ENCODE assay signal across 14 cellular contexts in the genomic region with DNA sequence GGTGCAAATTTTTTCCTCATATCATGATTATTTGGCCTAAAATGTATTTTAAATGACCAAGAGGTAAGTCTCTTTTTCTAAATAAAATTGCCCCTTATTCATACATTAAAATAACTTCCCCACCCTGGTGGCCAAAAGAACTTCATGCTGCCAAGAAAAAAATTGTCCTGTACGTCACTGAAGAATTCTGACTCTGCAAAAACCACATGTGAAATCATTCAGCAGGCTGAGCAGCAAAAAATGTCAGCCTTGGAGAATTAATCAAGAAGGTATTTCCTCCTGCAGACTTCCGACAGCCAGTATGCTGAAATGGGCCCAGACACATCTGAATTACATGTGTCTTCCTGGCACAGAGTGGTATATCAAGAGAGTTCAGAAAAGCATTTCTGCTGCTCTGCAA.
DNase-seq lines count a peak whose midpoint lies in the region; ATAC-seq, FAIRE-seq and TF ChIP-seq lines count a peak whose summit lies in the region.
"Had no signal": no experiment of that assay in that cellular context is flagged by ENCODE, and none has a peak within 500 bp of the region (broad histone marks: within the 10 kb centered on the region; RNA-seq: fewer than 3 reads in every experiment).

No MANE protein-coding gene starts in this region.

- no peaks in the 10 kb centered on the region for H3K9me3 ChIP-seq in fibroblast of lung (ENCODE audit: control insufficient read depth, insufficient read depth, low read depth, low read length)

- no peak overlapping the region for H3K27ac ChIP-seq in fibroblast of lung (ENCODE audit: insufficient read depth, low read length)

- peak; percentile 52 for DNase-seq in Daoy (ENCODE audit: low read depth)
- peak; percentile 58 for DNase-seq in RCC 7860 (ENCODE audit: low spot score)
- peak; percentile 18 to 94 for DNase-seq in fibroblast of lung (ENCODE audit: low read depth in 2 of 2)
- no peak for DNase-seq in natural killer cell treated with Interleukin-12 subunit alpha and Interleukin-12 subunit beta and Interleukin-15 and Interleukin-18, amount 100 ng/mL, for 72 hours (ENCODE audit: low spot score)
- DNase-seq in superior temporal gyrus (ENCODE audit: extremely low spot score), result no peak
- DNase-seq: CD4-positive, CD25-positive, alpha-beta regulatory T cell; mesendoderm; MV-4-11; posterior cingulate gyrus; stimulated activated naive CD8-positive, alpha-beta T cell treated with anti-CD3 and anti-CD28 coated beads, Interleukin-15, Interleukin-2, amounts not matched to agents 100 U/mL and 50 U/mL, for 24 hours had no signal

- no peaks in the 10 kb centered on the region for H3K36me3 ChIP-seq in fibroblast of lung (ENCODE audit: control insufficient read depth, insufficient read depth, low read length)

- TF ChIP-seq CTCF in fibroblast of lung (conservative IDR thresholded peaks at IDR 0.05 in 1 of 2, IDR thresholded peaks at IDR 0.05 in 1 of 2; ENCODE audit: low read depth in 1 of 2, low read length in 2 of 2), result no peak

- H3K4me1 Mint-ChIP-seq in natural killer cell treated with Interleukin-12 subunit alpha and Interleukin-12 subunit beta and Interleukin-15 and Interleukin-18, amount 100 ng/mL, for 72 hours (ENCODE audit: low read depth in 2 of 2), result peaks cover 6 to 12% of the 10 kb centered on the region in 2 donors
- H3K4me1 Mint-ChIP-seq: CD4-positive, CD25-positive, alpha-beta regulatory T cell had no signal

- peak overlapping the region in 1 of 2 donors; percentile 15 for H3K27ac Mint-ChIP-seq in natural killer cell treated with Interleukin-12 subunit alpha and Interleukin-12 subunit beta and Interleukin-15 and Interleukin-18, amount 100 ng/mL, for 72 hours
- H3K27ac Mint-ChIP-seq: activated naive CD4-positive, alpha-beta T cell treated with anti-CD3 and anti-CD28 coated beads, Interleukin-2, amount 50 U/mL, for 72 hours; CD4-positive, CD25-positive, alpha-beta regulatory T cell had no signal

- no peak overlapping the region for H3K9ac ChIP-seq in fibroblast of lung (ENCODE audit: insufficient read depth, low read length)

- peak; percentile 56 to 61 for ATAC-seq in natural killer cell treated with Interleukin-12 subunit alpha and Interleukin-12 subunit beta and Interleukin-15 and Interleukin-18, amount 100 ng/mL, for 72 hours
- ATAC-seq in GM21360 (IDR thresholded peaks at IDR 0.05; ENCODE audit: unreplicated experiment) (no peak), GM19452 (IDR thresholded peaks at IDR 0.05; ENCODE audit: unreplicated experiment) (no peak), GM18909 (IDR thresholded peaks at IDR 0.05; ENCODE audit: poor library complexity, unreplicated experiment) (no peak)
- ATAC-seq: activated naive CD4-positive, alpha-beta T cell treated with anti-CD3 and anti-CD28 coated beads, Interleukin-2, amount 50 U/mL, for 72 hours; stimulated activated naive CD8-positive, alpha-beta T cell treated with anti-CD3 and anti-CD28 coated beads, Interleukin-15, Interleukin-2, amounts not matched to agents 100 U/mL and 50 U/mL, for 24 hours had no signal

- FAIRE-seq in RCC 7860 (lab: Jason Lieb, UNC), result peak; percentile 29

- no peaks in the 10 kb centered on the region for H3K36me3 Mint-ChIP-seq in natural killer cell treated with Interleukin-12 subunit alpha and Interleukin-12 subunit beta and Interleukin-15 and Interleukin-18, amount 100 ng/mL, for 72 hours
- H3K36me3 Mint-ChIP-seq: activated naive CD4-positive, alpha-beta T cell treated with anti-CD3 and anti-CD28 coated beads, Interleukin-2, amount 50 U/mL, for 72 hours; CD4-positive, CD25-positive, alpha-beta regulatory T cell had no signal

- H3K79me2 ChIP-seq in fibroblast of lung (ENCODE audit: control insufficient read depth, insufficient read depth, low read length), result no peaks in the 10 kb centered on the region

- H3K4me1 ChIP-seq in fibroblast of lung (ENCODE audit: control insufficient read depth, extremely low read depth, insufficient read depth, low read length), result peaks cover 2% of the 10 kb centered on the region

- no peaks in the 10 kb centered on the region for H3K27me3 Mint-ChIP-seq in natural killer cell treated with Interleukin-12 subunit alpha and Interleukin-12 subunit beta and Interleukin-15 and Interleukin-18, amount 100 ng/mL, for 72 hours

- no peak overlapping the region for H3K4me3 ChIP-seq in fibroblast of lung (replicated peaks in 1 of 4; ENCODE audit: control extremely low read depth in 1 of 4, insufficient read depth in 1 of 4, low read depth in 3 of 4, low read length in 4 of 4)

- no peak overlapping the region for H3K4me2 ChIP-seq in fibroblast of lung (ENCODE audit: extremely low read depth, insufficient read depth, low read length)

- no peaks in the 10 kb centered on the region for H4K20me1 ChIP-seq in fibroblast of lung (ENCODE audit: control insufficient read depth, extremely low read depth, insufficient read depth, low read length)

- H3K4me3 Mint-ChIP-seq in natural killer cell treated with Interleukin-12 subunit alpha and Interleukin-12 subunit beta and Interleukin-15 and Interleukin-18, amount 100 ng/mL, for 72 hours, result peak overlapping the region; percentile 8

- H3K27me3 ChIP-seq in fibroblast of lung (ENCODE audit: control insufficient read depth, insufficient read depth, low read length), result no peaks in the 10 kb centered on the region

- no peak overlapping the region for H2AFZ ChIP-seq in fibroblast of lung (ENCODE audit: low read length)

- H3K9me3 Mint-ChIP-seq in natural killer cell treated with Interleukin-12 subunit alpha and Interleukin-12 subunit beta and Interleukin-15 and Interleukin-18, amount 100 ng/mL, for 72 hours, result no peaks in the 10 kb centered on the region
- H3K9me3 Mint-ChIP-seq: activated naive CD4-positive, alpha-beta T cell treated with anti-CD3 and anti-CD28 coated beads, Interleukin-2, amount 50 U/mL, for 72 hours had no signal

Comparison
In these comparisons a context has a peak if more than half of its experiments do, and no peak if none do; other contexts are left out.
1. DNase-seq: peak in Daoy (single experiment), RCC 7860 (single experiment) and fibroblast of lung (2 of 2); none in natural killer cell treated with Interleukin-12 subunit alpha and Interleukin-12 subunit beta and Interleukin-15 and Interleukin-18, amount 100 ng/mL, for 72 hours (single experiment) and superior temporal gyrus (single experiment).
2. ATAC-seq: peak in natural killer cell treated with Interleukin-12 subunit alpha and Interleukin-12 subunit beta and Interleukin-15 and Interleukin-18, amount 100 ng/mL, for 72 hours (2 of 2); none in GM21360 (single experiment), GM19452 (single experiment) and GM18909 (single experiment).